Comparison of ENCODE assay signal across 10 cellular contexts in genomic region chrX:2862404-2862803, GRCh38. TPM values are rescaled to one million over a fixed set of nuclear protein-coding genes. Genes with fewer than 3 reads are reported as not detected.
"Had no signal": no experiment of that assay in that cellular context is flagged by ENCODE, and none has a peak within 500 bp of the region (broad histone marks: within the 10 kb centered on the region; RNA-seq: fewer than 3 reads in every experiment).

No MANE protein-coding gene starts in this region.

- H3K9me3 Mint-ChIP-seq: HFFc6 had no signal

- H3K27ac Mint-ChIP-seq: HFFc6 had no signal

- ATAC-seq: HCT116, K562 had no signal

- H3K9me3 ChIP-seq: HAP-1 had no signal

- H3K4me3 Mint-ChIP-seq: HFFc6 had no signal

- FAIRE-seq: K562 had no signal

- H3K4me1 ChIP-seq: HAP-1 had no signal

- H3K4me3 ChIP-seq: GM23248, HAP-1, K562 had no signal

- H2AFZ ChIP-seq: GM23248 had no signal

- H3K27ac ChIP-seq: GM23248, HL-60 had no signal

- H3K9ac ChIP-seq: GM23248 had no signal

- DNase-seq: GM23248, GOT3, H7, HFFc6, IMR-90 had no signal

RNA-seq across cellular contexts. Expression of gene GYG2, which starts 33.7 kb away (rescaled TPM):
- total RNA-seq: HT1080 had no signal
